15 cellular contexts compared by ENCODE assay signal in genomic region chrX:65999563-66000148, GRCh38. TPM values are rescaled to one million over a fixed set of nuclear protein-coding genes. Genes with fewer than 3 reads are reported as not detected.
"Had no signal": no experiment of that assay in that cellular context is flagged by ENCODE, and none has a peak within 500 bp of the region (broad histone marks: within the 10 kb centered on the region; RNA-seq: fewer than 3 reads in every experiment).

No MANE protein-coding gene starts in this region.

- H3K27me3 Mint-ChIP-seq: brain; central memory CD8-positive, alpha-beta T cell; effector memory CD8-positive, alpha-beta T cell had no signal

- H3K36me3 Mint-ChIP-seq: brain had no signal

- H3K4me3 Mint-ChIP-seq: brain; central memory CD8-positive, alpha-beta T cell; effector memory CD8-positive, alpha-beta T cell had no signal

- H3K4me3 ChIP-seq: thyroid gland, uterus had no signal

- H3K9ac ChIP-seq: parathyroid adenoma had no signal

- H3K4me1 ChIP-seq: parathyroid adenoma, thyroid gland, uterus had no signal

- H3K27ac Mint-ChIP-seq: activated naive CD4-positive, alpha-beta T cell treated with anti-CD3 and anti-CD28 coated beads, Interleukin-2, amount 50 U/mL, for 72 hours; brain; effector memory CD8-positive, alpha-beta T cell had no signal

- H3K79me2 ChIP-seq: parathyroid adenoma had no signal

- DNase-seq: activated effector memory CD4-positive, alpha-beta T cell treated with anti-CD3 and anti-CD28 coated beads, Interleukin-2, amount 50 U/mL, for 16 hours; activated T-cell treated with anti-CD3 and anti-CD28 coated beads, Interleukin-2, amount 50 U/mL, for 1 hour; amygdala; effector memory CD8-positive, alpha-beta T cell; hippocampal formation; T-helper 9 cell; thyroid gland; uterus had no signal

- H3K9me3 Mint-ChIP-seq: brain; central memory CD8-positive, alpha-beta T cell; effector memory CD8-positive, alpha-beta T cell had no signal

- H3K27me3 ChIP-seq: thyroid gland, uterus had no signal

- H3K9me3 ChIP-seq: thyroid gland, uterus had no signal

- H2AFZ ChIP-seq: parathyroid adenoma had no signal

- H3K4me1 Mint-ChIP-seq: brain had no signal

- ATAC-seq: activated naive CD4-positive, alpha-beta T cell treated with anti-CD3 and anti-CD28 coated beads, Interleukin-2, amount 50 U/mL, for 72 hours; effector memory CD8-positive, alpha-beta T cell had no signal

- H3K27ac ChIP-seq: parathyroid adenoma, thyroid gland, uterus had no signal

- H3K36me3 ChIP-seq: thyroid gland, uterus had no signal

RNA-seq across cellular contexts. Expression of gene VSIG4, which starts 40.2 kb away (rescaled TPM):
- total RNA-seq: epithelial cell of proximal tubule, myocyte, renal cortical epithelial cell had no signal
